Comparison of ENCODE assay signal across 8 cellular contexts in the genomic region with DNA sequence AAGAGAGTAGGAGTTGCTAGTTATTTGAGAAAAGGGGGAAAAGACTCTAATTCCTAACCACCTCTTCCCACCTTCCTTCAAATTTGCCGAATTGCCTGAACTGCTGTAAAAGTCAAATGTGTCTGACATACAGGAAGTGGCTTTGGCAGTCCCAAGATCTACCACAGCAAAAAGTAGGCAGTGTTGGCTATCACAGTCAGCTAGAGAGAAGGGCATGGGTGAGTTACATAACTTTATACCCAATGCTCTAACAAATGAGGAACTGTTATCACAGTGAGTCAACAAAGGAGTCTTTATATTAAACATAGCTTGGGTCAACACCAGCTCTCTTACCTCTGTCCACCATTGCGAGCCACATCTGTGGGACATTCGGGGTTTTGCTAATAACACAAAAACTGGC. TPM values are rescaled to one million over a fixed set of nuclear protein-coding genes. Genes with fewer than 3 reads are reported as not detected.
DNase-seq lines count a peak whose midpoint lies in the region; ATAC-seq and TF ChIP-seq lines count a peak whose summit lies in the region.

No MANE protein-coding gene starts in this region.

- CTCF ChIA-PET in T-cell (lab: Charles Lee) = interaction anchor here (0.6 to 2.0 kb wide), 5 partner anchors 11 to 271 kb away, joined by 3 to 9 read pairs (median 4); no protein-coding TSS in a partner anchor

- no peak for TF ChIP-seq CTCF in BE2C (IDR thresholded peaks at IDR 0.05; ENCODE audit: low read depth, low read length)
- no peak for TF ChIP-seq CTCF in osteocyte (IDR thresholded peaks at IDR 0.05)

- peaks cover 36% of the 10 kb centered on the region for H3K27me3 ChIP-seq in BE2C

- no peaks in the 10 kb centered on the region for H3K36me3 Mint-ChIP-seq in T-cell
- H3K36me3 Mint-ChIP-seq in osteocyte (ENCODE audit: unreplicated experiment) = no peaks in the 10 kb centered on the region

- ATAC-seq in GM19395 (IDR thresholded peaks at IDR 0.05; ENCODE audit: unreplicated experiment) (peak; percentile 47), T-cell (replicated peaks in 1 of 4) (peak in 3 of 4 experiments; percentile 31 to 53 (median 36)), left lobe of liver (peak; percentile 57)

- H3K27me3 Mint-ChIP-seq in T-cell (no peaks in the 10 kb centered on the region), osteocyte (ENCODE audit: unreplicated experiment) (peaks cover 40% of the 10 kb centered on the region)

- H3K4me1 ChIP-seq in BE2C = no peaks in the 10 kb centered on the region

- peak overlapping the region; percentile 84 to 97 for H3K27ac Mint-ChIP-seq in T-cell
- H3K27ac Mint-ChIP-seq in osteocyte (ENCODE audit: unreplicated experiment) = no peak overlapping the region

- POLR2A ChIA-PET in T-cell (lab: Charles Lee) = interaction anchor here in 1 of 2 donors (0.5 kb wide), 1 partner anchor 424 kb away, joined by 3 read pairs; no protein-coding TSS in a partner anchor

- peak; percentile 59 for DNase-seq in COLO829 (ENCODE audit: low spot score)
- peak; percentile 32 for DNase-seq in Jurkat, Clone E6-1 (ENCODE audit: low read depth, low spot score)
- peak in 21 of 34 experiments; percentile 4 to 46 (median 16) for DNase-seq in T-cell
- DNase-seq in left lobe of liver (ENCODE audit: low spot score) = no peak
- no peak for DNase-seq in DMS79 (lab: John Stamatoyannopoulos, UW)
- no peak for DNase-seq in BE2C
- DNase-seq in osteocyte (ENCODE audit: extremely low spot score, unreplicated experiment) = no peak

- H3K4me1 Mint-ChIP-seq in T-cell = peaks cover 32 to 40% (median 37%) of the 10 kb centered on the region in 3 donors
- peaks cover 16% of the 10 kb centered on the region for H3K4me1 Mint-ChIP-seq in osteocyte (ENCODE audit: unreplicated experiment)

- no peaks in the 10 kb centered on the region for H3K36me3 ChIP-seq in BE2C

- H3K4me3 ChIP-seq in Jurkat, Clone E6-1 (ENCODE audit: low read length) = peak overlapping the region; percentile 62
- H3K4me3 ChIP-seq in BE2C (ENCODE audit: low read depth, low read length) = no peak overlapping the region

- no peaks in the 10 kb centered on the region for H3K9me3 ChIP-seq in BE2C

- no peaks in the 10 kb centered on the region for H3K9me3 Mint-ChIP-seq in T-cell
- no peaks in the 10 kb centered on the region for H3K9me3 Mint-ChIP-seq in osteocyte (ENCODE audit: unreplicated experiment)

- peak overlapping the region; percentile 86 to 93 (median 89) for H3K4me3 Mint-ChIP-seq in T-cell
- H3K4me3 Mint-ChIP-seq in osteocyte (ENCODE audit: unreplicated experiment) = no peak overlapping the region

RNA-seq across cellular contexts. Expression of gene MBNL3, which starts 2.4 kb away (rescaled TPM):
- 15.6 TPM for polyA plus RNA-seq in Jurkat, Clone E6-1 (2012; ENCODE audit: insufficient read depth, insufficient read length)
- total RNA-seq in T-cell (10 to 100 TPM; 23.3 to 39.5 (median 27.2) TPM), left lobe of liver (93.4 TPM), osteocyte (7.3 and 7.7 TPM in 2 replicates)
- 15.7 TPM for polyA plus RNA-seq in BE2C (2012; ENCODE audit: insufficient read depth, insufficient read length, low read depth)

Comparison
In these comparisons a context has a peak if more than half of its experiments do, and no peak if none do; other contexts are left out.
1. DNase-seq: peak in COLO829 (single experiment), Jurkat, Clone E6-1 (single experiment) and T-cell (21 of 34); none in left lobe of liver (single experiment), DMS79 (single experiment), BE2C (single experiment) and osteocyte (single experiment).
2. Peak in every context shown above with its lines, with median percentiles within 50 percentile points of each other: ATAC-seq.